27 cellular contexts compared by ENCODE assay signal in the genomic region with DNA sequence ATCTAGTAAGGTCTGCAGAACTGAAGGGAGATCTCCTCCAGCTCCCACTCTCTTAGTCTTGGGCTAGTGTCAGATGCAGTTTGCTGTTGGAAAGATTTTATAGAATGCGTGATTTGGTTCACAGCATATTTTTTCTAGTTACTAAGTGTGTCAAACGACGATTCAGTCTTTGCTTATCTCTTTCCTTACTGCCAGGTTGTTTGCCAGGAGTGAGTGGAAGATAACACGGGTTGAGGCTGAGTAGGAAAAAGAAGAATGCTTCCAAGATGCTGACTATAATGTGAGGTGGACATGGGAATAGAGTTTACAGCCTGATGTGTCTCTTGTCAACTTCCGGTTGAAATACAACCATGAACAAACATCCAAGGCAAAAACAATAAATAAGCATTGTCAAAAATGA.
"Had no signal": no experiment of that assay in that cellular context is flagged by ENCODE, and none has a peak within 500 bp of the region (broad histone marks: within the 10 kb centered on the region; RNA-seq: fewer than 3 reads in every experiment).

No MANE protein-coding gene starts in this region.

- H3K36me3 ChIP-seq: neural progenitor cell, ovary, right lobe of liver, sigmoid colon, stomach, thoracic aorta, thyroid gland, tibial nerve, upper lobe of left lung had no signal

- H3K27me3 Mint-ChIP-seq: progenitor cell of endocrine pancreas had no signal

- DNase-seq: natural killer cell; occipital lobe; ovary; posterior cingulate gyrus; psoas muscle; right cardiac atrium; right lobe of liver; sigmoid colon; small intestine; stimulated activated CD4-positive, alpha-beta T cell treated with anti-CD3 and anti-CD28 coated beads, Interleukin-15, amount 100 ng/mL, for 24 hours; stimulated activated CD4-positive, alpha-beta T cell treated with anti-CD3 and anti-CD28 coated beads, Interleukin-2, amount 100 ng/mL, for 24 hours; stimulated activated CD4-positive, alpha-beta T cell treated with anti-CD3 and anti-CD28 coated beads, Interleukin-2, amount 100 ng/mL, for 48 hours; stimulated activated CD4-positive, alpha-beta T cell treated with anti-CD3 and anti-CD28 coated beads, Interleukin-4, amount 100 ng/mL, for 24 hours; stimulated activated naive B cell treated with anti-CD40 and anti-IgM and Interleukin-4, amounts not matched to agents 10 μg/mL and 1 μg/mL and 100 μg/mL, for 72 hours; stimulated activated naive CD4-positive, alpha-beta T cell treated with Interleukin-2 at 50 U/mL for 16 hours; stomach; thyroid gland; trophoblast cell; upper lobe of left lung had no signal

- H3K4me1 ChIP-seq: neural progenitor cell, parathyroid adenoma, psoas muscle, right lobe of liver, stomach, thyroid gland, tibial nerve, upper lobe of left lung had no signal

- H3K4me1 Mint-ChIP-seq: neural progenitor cell had no signal

- H2AFZ ChIP-seq: neural progenitor cell, parathyroid adenoma had no signal

- H3K4me3 ChIP-seq: neural progenitor cell, ovary, psoas muscle, right lobe of liver, sigmoid colon, stomach, thoracic aorta, thyroid gland, tibial nerve, upper lobe of left lung had no signal

- H3K4me2 ChIP-seq: neural progenitor cell had no signal

- H3K9ac ChIP-seq: neural progenitor cell, parathyroid adenoma had no signal

- H3K27ac ChIP-seq: neural progenitor cell, ovary, parathyroid adenoma, psoas muscle, right lobe of liver, sigmoid colon, stomach, thoracic aorta, thyroid gland, tibial nerve, upper lobe of left lung had no signal

- H3K9me3 Mint-ChIP-seq: neural progenitor cell; stimulated activated effector memory CD8-positive, alpha-beta T cell treated with anti-CD3 and anti-CD28 coated beads, Interleukin-12 subunit alpha, Interleukin-12 subunit beta, amount 100 ng/mL, for 72 hours; stimulated activated naive CD8-positive, alpha-beta T cell treated with anti-CD3 and anti-CD28 coated beads, Interleukin-15, Interleukin-2, amounts not matched to agents 100 ng/mL and 50 ng/mL, for 24 hours had no signal

- H3K4me3 Mint-ChIP-seq: natural killer cell; nephron; neural progenitor cell; stimulated activated effector memory CD8-positive, alpha-beta T cell treated with anti-CD3 and anti-CD28 coated beads, Interleukin-12 subunit alpha, Interleukin-12 subunit beta, amount 100 ng/mL, for 72 hours; stimulated activated naive B cell treated with anti-CD40 and anti-IgM and Interleukin-4, amounts not matched to agents 10 μg/mL and 1 μg/mL and 100 μg/mL, for 72 hours; stimulated activated naive CD8-positive, alpha-beta T cell treated with anti-CD3 and anti-CD28 coated beads, Interleukin-15, Interleukin-2, amounts not matched to agents 100 ng/mL and 50 ng/mL, for 24 hours had no signal

- H3K36me3 Mint-ChIP-seq: natural killer cell; neural progenitor cell; stimulated activated effector memory CD8-positive, alpha-beta T cell treated with anti-CD3 and anti-CD28 coated beads, Interleukin-12 subunit alpha, Interleukin-12 subunit beta, amount 100 ng/mL, for 72 hours had no signal

- H3K9me3 ChIP-seq: ovary, psoas muscle, right lobe of liver, sigmoid colon, stomach, thoracic aorta, thyroid gland, tibial nerve, upper lobe of left lung had no signal

- H3K27ac Mint-ChIP-seq: natural killer cell; nephron; neural progenitor cell; progenitor cell of endocrine pancreas; stimulated activated effector memory CD8-positive, alpha-beta T cell treated with anti-CD3 and anti-CD28 coated beads, Interleukin-12 subunit alpha, Interleukin-12 subunit beta, amount 100 ng/mL, for 72 hours; stimulated activated naive B cell treated with anti-CD40 and anti-IgM and Interleukin-4, amounts not matched to agents 10 μg/mL and 1 μg/mL and 100 μg/mL, for 72 hours; stimulated activated naive CD8-positive, alpha-beta T cell treated with anti-CD3 and anti-CD28 coated beads, Interleukin-15, Interleukin-2, amounts not matched to agents 100 ng/mL and 50 ng/mL, for 24 hours had no signal

- H3K27me3 ChIP-seq: neural progenitor cell, ovary, right lobe of liver, sigmoid colon, stomach, thyroid gland, tibial nerve, upper lobe of left lung had no signal

- ATAC-seq: natural killer cell; psoas muscle; right cardiac atrium; right lobe of liver; stimulated activated effector memory CD8-positive, alpha-beta T cell treated with anti-CD3 and anti-CD28 coated beads, Interleukin-12 subunit alpha, Interleukin-12 subunit beta, amount 100 ng/mL, for 72 hours; stimulated activated naive B cell treated with anti-CD40 and anti-IgM and Interleukin-4, amounts not matched to agents 10 μg/mL and 1 μg/mL and 100 μg/mL, for 72 hours had no signal
